ENCODE assay signal across 21 cellular contexts in genomic region chr3:46577580-46578249, GRCh38. TPM values are rescaled to one million over a fixed set of nuclear protein-coding genes. Genes with fewer than 3 reads are reported as not detected.
"Had no signal": no experiment of that assay in that cellular context is flagged by ENCODE, and none has a peak within 500 bp of the region (broad histone marks: within the 10 kb centered on the region; RNA-seq: fewer than 3 reads in every experiment).

No MANE protein-coding gene starts in this region.

RNA-seq across cellular contexts. Expression of gene LRRC2, which starts 11.6 kb away (rescaled TPM):
- total RNA-seq: epithelial cell of proximal tubule had no signal
- polyA plus RNA-seq: naive thymus-derived CD8-positive, alpha-beta T cell; neural cell had no signal

RNA-seq across cellular contexts. Expression of gene FAM240A, which starts 34.6 kb away (rescaled TPM):
- total RNA-seq: cerebellum; endothelial cell of umbilical vein; epithelial cell of proximal tubule; esophagus muscularis mucosa; fibroblast of lung; foreskin keratinocyte; gastroesophageal sphincter; kidney epithelial cell; left cardiac atrium; left lung; lung microvascular endothelial cell; myocyte; naive thymus-derived CD8-positive, alpha-beta T cell; occipital lobe; pulmonary artery endothelial cell; right lobe of liver; testis; urinary bladder had no signal
- polyA plus RNA-seq: endothelial cell of umbilical vein; fibroblast of lung; foreskin keratinocyte; heart right ventricle; naive thymus-derived CD8-positive, alpha-beta T cell; neural cell; ovary; urinary bladder had no signal
